Comparison of ENCODE assay signal across 26 cellular contexts in genomic region chr1:97505289-97505688, GRCh38.
DNase-seq lines count a peak whose midpoint lies in the region; ATAC-seq and TF ChIP-seq lines count a peak whose summit lies in the region.
"Had no signal": no experiment of that assay in that cellular context is flagged by ENCODE, and none has a peak within 500 bp of the region (broad histone marks: within the 10 kb centered on the region; RNA-seq: fewer than 3 reads in every experiment).

No MANE protein-coding gene starts in this region.

- peaks cover 4% of the 10 kb centered on the region for H3K9me3 Mint-ChIP-seq in Calu3 (ENCODE audit: low read depth, unreplicated experiment)
- H3K9me3 Mint-ChIP-seq: stimulated activated naive CD8-positive, alpha-beta T cell treated with anti-CD3 and anti-CD28 coated beads, Interleukin-15, Interleukin-2, amounts not matched to agents 100 ng/mL and 50 ng/mL, for 24 hours had no signal

- intact Hi-C loops in Calu3 (cut with micrococcal nuclease; ENCODE audit: unreplicated experiment), result no loop called here

- H3K4me1 Mint-ChIP-seq in Calu3 (ENCODE audit: low read depth, unreplicated experiment), result peaks cover 22% of the 10 kb centered on the region
- H3K4me1 Mint-ChIP-seq: activated CD4-positive, alpha-beta T cell treated with anti-CD3 and anti-CD28 coated beads, Interleukin-2, amount 10 ng/mL, durations not matched to agents 7 days and 5 days had no signal

- no peak for TF ChIP-seq CTCF in Calu3 (IDR thresholded peaks at IDR 0.05; ENCODE audit: unreplicated experiment)

- no peak for DNase-seq in Calu3
- DNase-seq in caudate nucleus (lab: John Stamatoyannopoulos, UW), result no peak
- DNase-seq in glomerular visceral epithelial cell (ENCODE audit: extremely low spot score), result no peak
- DNase-seq in COR-L47 (lab: John Stamatoyannopoulos, UW), result no peak
- DNase-seq in activated CD4-positive, CD25-positive, alpha-beta regulatory T cell treated with anti-CD3 and anti-CD28 coated beads, Interleukin-2, amount 50 U/mL, for 72 hours, result no peak
- DNase-seq: 8988T; activated CD4-positive, alpha-beta T cell treated with anti-CD3 and anti-CD28 coated beads, Interleukin-2, amount 10 ng/mL, durations not matched to agents 7 days and 5 days; activated CD8-positive, alpha-beta memory T cell treated with anti-CD3 and anti-CD28 coated beads, Interleukin-2, amount 50 U/mL, for 48 hours; C1 segment of cervical spinal cord; DMS153; foreskin keratinocyte; HCEC 1CT; Karpas-422; midbrain; NCI-H1105 treated with DMSO at 0.1 percent for 48 hours; NCI-H2171; NCI-H748 treated with DMSO at 0.1 percent for 48 hours; retina; upper lobe of left lung had no signal

- no TSS peak for BruUV-seq in Calu3 (replicated peaks; lab: Mats Ljungman, UMichigan)

- H3K27me3 Mint-ChIP-seq in Calu3 (ENCODE audit: unreplicated experiment), result no peaks in the 10 kb centered on the region
- H3K27me3 Mint-ChIP-seq: activated CD4-positive, alpha-beta T cell treated with anti-CD3 and anti-CD28 coated beads, Interleukin-2, amount 10 ng/mL, durations not matched to agents 7 days and 5 days; stimulated activated naive CD8-positive, alpha-beta T cell treated with anti-CD3 and anti-CD28 coated beads, Interleukin-15, Interleukin-2, amounts not matched to agents 100 ng/mL and 50 ng/mL, for 24 hours had no signal

- H3K27ac ChIP-seq in caudate nucleus (ENCODE audit: low read depth, low read length), result no peak overlapping the region
- H3K27ac ChIP-seq: foreskin keratinocyte, upper lobe of left lung had no signal

- H3K4me3 Mint-ChIP-seq in Calu3 (ENCODE audit: low read depth, unreplicated experiment), result peak overlapping the region; percentile 5
- H3K4me3 Mint-ChIP-seq: activated CD4-positive, alpha-beta T cell treated with anti-CD3 and anti-CD28 coated beads, Interleukin-2, amount 10 ng/mL, durations not matched to agents 7 days and 5 days; stimulated activated naive CD8-positive, alpha-beta T cell treated with anti-CD3 and anti-CD28 coated beads, Interleukin-15, Interleukin-2, amounts not matched to agents 100 ng/mL and 50 ng/mL, for 24 hours had no signal

- CTCF ChIA-PET in Calu3 (lab: Charles Lee), result no interaction called here

- H3K36me3 Mint-ChIP-seq in Calu3 (ENCODE audit: insufficient read depth, unreplicated experiment), result no peaks in the 10 kb centered on the region

- peak; percentile 18 for ATAC-seq in GM21381 (IDR thresholded peaks at IDR 0.05; ENCODE audit: unreplicated experiment)
- ATAC-seq in HG02943 (IDR thresholded peaks at IDR 0.05; ENCODE audit: low read depth, unreplicated experiment), result peak; percentile 32
- peak; percentile 15 for ATAC-seq in HG03571 (IDR thresholded peaks at IDR 0.05; ENCODE audit: unreplicated experiment)
- ATAC-seq: foreskin keratinocyte, left lobe of liver, Panc1, SK-N-SH treated with all-trans-retinoic acid at 6 μM for 48 hours had no signal

- no peak overlapping the region for H3K27ac Mint-ChIP-seq in Calu3 (ENCODE audit: unreplicated experiment)
- H3K27ac Mint-ChIP-seq: activated CD4-positive, alpha-beta T cell treated with anti-CD3 and anti-CD28 coated beads, Interleukin-2, amount 10 ng/mL, durations not matched to agents 7 days and 5 days; stimulated activated naive CD8-positive, alpha-beta T cell treated with anti-CD3 and anti-CD28 coated beads, Interleukin-15, Interleukin-2, amounts not matched to agents 100 ng/mL and 50 ng/mL, for 24 hours had no signal
